ENCODE assay signal across 1 cellular context in genomic region chr15:101307048-101307896, GRCh38.
TF ChIP-seq lines count a peak whose summit lies in the region.

No MANE protein-coding gene starts in this region.

TF ChIP-seq in HepG2, 621 proteins besides CTCF, POLR2A, EP300 and RAD21:
- TF ChIP-seq ZNF879 (CRISPR knock-in tag; IDR thresholded peaks at IDR 0.05) (no peak), TBX2 (CRISPR knock-in tag; IDR thresholded peaks at IDR 0.05; ENCODE audit: borderline replicate concordance) (no peak), ZNF160 (CRISPR knock-in tag; IDR thresholded peaks at IDR 0.05) (no peak), SMYD3 (CRISPR knock-in tag; IDR thresholded peaks at IDR 0.05) (no peak), AHR (CRISPR knock-in tag; IDR thresholded peaks at IDR 0.05) (no peak), FOXP1 (IDR thresholded peaks at IDR 0.05) (no peak), FOXP1 (CRISPR knock-in tag; IDR thresholded peaks at IDR 0.05) (no peak), ZC3H13 (CRISPR knock-in tag; IDR thresholded peaks at IDR 0.05) (0 out of 2 replicates have a peak, but pooled peaks have one; percentile 69), KDM5A (IDR thresholded peaks at IDR 0.05; ENCODE audit: borderline replicate concordance, low read length) (no peak), IKZF4 (CRISPR knock-in tag; IDR thresholded peaks at IDR 0.05; ENCODE audit: borderline replicate concordance, low read depth, not compliant biosample characterization) (no peak), ATF6 (CRISPR knock-in tag; conservative IDR thresholded peaks at IDR 0.05) (no peak), ZNF547 (CRISPR knock-in tag; IDR thresholded peaks at IDR 0.05) (no peak), AGO2 (optimal IDR thresholded peaks at IDR 0.05; ENCODE audit: low read depth, low read length) (peak; percentile 74), ZNF362 (CRISPR knock-in tag; IDR thresholded peaks at IDR 0.05; ENCODE audit: borderline replicate concordance) (no peak)
